23 cellular contexts compared by ENCODE assay signal in the genomic region with DNA sequence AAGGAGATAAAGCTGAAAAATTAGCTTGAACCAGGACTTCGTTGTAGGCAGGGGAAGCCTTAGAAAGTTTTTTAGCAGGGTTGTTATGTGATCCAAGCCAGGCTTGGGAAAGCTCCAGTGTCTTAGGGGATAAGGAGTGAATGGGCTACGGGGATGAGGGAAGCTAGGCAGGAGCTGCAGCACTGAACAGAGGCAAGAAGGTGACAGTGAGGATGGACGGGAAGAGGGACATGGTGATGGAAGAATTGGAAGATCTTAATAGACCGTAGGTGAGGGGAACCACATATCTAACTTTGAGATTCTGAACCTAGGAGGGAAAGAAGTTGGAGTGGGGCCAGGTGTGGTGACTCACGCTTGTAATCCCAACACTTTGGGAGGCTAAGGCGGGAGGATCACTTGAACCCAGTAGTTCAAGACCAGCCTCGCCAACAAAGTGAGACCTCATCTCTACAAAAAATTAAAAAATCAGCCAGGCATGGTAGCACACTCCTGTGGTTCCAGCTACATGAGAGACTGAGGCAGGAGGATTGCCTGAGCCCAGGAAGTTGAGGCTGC. TPM values are rescaled to one million over a fixed set of nuclear protein-coding genes. Genes with fewer than 3 reads are reported as not detected.
"Had no signal": no experiment of that assay in that cellular context is flagged by ENCODE, and none has a peak within 500 bp of the region (broad histone marks: within the 10 kb centered on the region; RNA-seq: fewer than 3 reads in every experiment).

No MANE protein-coding gene starts in this region.

- DNase-seq: activated B cell treated with CpG ODN at 0.5 μM for 24 hours; activated CD4-positive, alpha-beta memory T cell treated with anti-CD3 and anti-CD28 coated beads for 36 hours; activated CD4-positive, alpha-beta T cell treated with anti-CD3 and anti-CD28 coated beads for 4 hours; activated naive CD8-positive, alpha-beta T cell treated with anti-CD3 and anti-CD28 coated beads for 36 hours; activated T-cell treated with anti-CD3 and anti-CD28 coated beads for 4 hours; amniotic stem cell; dermis blood vessel endothelial cell; effector memory CD8-positive, alpha-beta T cell; foreskin keratinocyte; left lung; pancreas; sigmoid colon; stimulated activated CD4-positive, alpha-beta T cell treated with anti-CD3 and anti-CD28 coated beads, Interleukin-4, amount 100 ng/mL, for 4 hours; T-helper 1 cell; T-helper 9 cell; upper lobe of right lung had no signal

- FAIRE-seq: pancreas had no signal

- H3K36me3 ChIP-seq: left lung, pancreas, sigmoid colon, thoracic aorta, upper lobe of right lung had no signal

- H3K27ac Mint-ChIP-seq: activated B cell treated with CpG ODN at 0.5 μM for 24 hours; activated CD4-positive, alpha-beta memory T cell treated with anti-CD3 and anti-CD28 coated beads for 36 hours; activated naive CD8-positive, alpha-beta T cell treated with anti-CD3 and anti-CD28 coated beads for 36 hours; activated T-helper 1 cell treated with anti-CD3 and anti-CD28 coated beads, Interleukin-12 subunit alpha, Interleukin-12 subunit beta, Interleukin-2, Interleukin-4 antibody, amounts not matched to agents 30 ng/mL and 10 ng/mL and 1 ng/mL, durations not matched to agents 14 hours and 24 hours and 36 hours; mesothelial cell of epicardium; stimulated activated memory B cell treated with anti-CD40 and anti-IgM and Interleukin-4, amounts not matched to agents 10 μg/mL and 1 μg/mL and 100 μg/mL, for 72 hours had no signal

- H3K4me1 ChIP-seq: foreskin keratinocyte had no signal

- H3K27me3 ChIP-seq: pancreas had no signal

- H3K4me3 Mint-ChIP-seq: activated CD4-positive, alpha-beta memory T cell treated with anti-CD3 and anti-CD28 coated beads for 36 hours; activated naive CD8-positive, alpha-beta T cell treated with anti-CD3 and anti-CD28 coated beads for 36 hours; mesothelial cell of epicardium; stimulated activated memory B cell treated with anti-CD40 and anti-IgM and Interleukin-4, amounts not matched to agents 10 μg/mL and 1 μg/mL and 100 μg/mL, for 72 hours had no signal

- H3K36me3 Mint-ChIP-seq: activated CD4-positive, alpha-beta memory T cell treated with anti-CD3 and anti-CD28 coated beads for 36 hours; activated naive CD8-positive, alpha-beta T cell treated with anti-CD3 and anti-CD28 coated beads for 36 hours; mesothelial cell of epicardium; stimulated activated memory B cell treated with anti-CD40 and anti-IgM and Interleukin-4, amounts not matched to agents 10 μg/mL and 1 μg/mL and 100 μg/mL, for 72 hours had no signal

- H3K9me3 Mint-ChIP-seq: activated B cell treated with CpG ODN at 0.5 μM for 24 hours; activated CD4-positive, alpha-beta memory T cell treated with anti-CD3 and anti-CD28 coated beads for 36 hours; activated naive CD8-positive, alpha-beta T cell treated with anti-CD3 and anti-CD28 coated beads for 36 hours; activated T-helper 1 cell treated with anti-CD3 and anti-CD28 coated beads, Interleukin-12 subunit alpha, Interleukin-12 subunit beta, Interleukin-2, Interleukin-4 antibody, amounts not matched to agents 30 ng/mL and 10 ng/mL and 1 ng/mL, durations not matched to agents 14 hours and 24 hours and 36 hours; effector memory CD8-positive, alpha-beta T cell; mesothelial cell of epicardium; stimulated activated memory B cell treated with anti-CD40 and anti-IgM and Interleukin-4, amounts not matched to agents 10 μg/mL and 1 μg/mL and 100 μg/mL, for 72 hours had no signal

- ATAC-seq: effector memory CD8-positive, alpha-beta T cell; foreskin keratinocyte; left lung; pancreas; stimulated activated memory B cell treated with anti-CD40 and anti-IgM and Interleukin-4, amounts not matched to agents 10 μg/mL and 1 μg/mL and 100 μg/mL, for 72 hours had no signal

- H3K9me3 ChIP-seq: left lung, pancreas, sigmoid colon, thoracic aorta, upper lobe of right lung had no signal

- H3K27ac ChIP-seq: epithelial cell of prostate, foreskin keratinocyte, left lung, pancreas, sigmoid colon, thoracic aorta, upper lobe of right lung had no signal

- H3K4me3 ChIP-seq: left lung, pancreas, sigmoid colon, thoracic aorta, upper lobe of right lung had no signal

RNA-seq across cellular contexts. Expression of gene RHBDL3, which starts 3.2 kb away (rescaled TPM):
- total RNA-seq: dermis blood vessel endothelial cell, foreskin keratinocyte, kidney epithelial cell, lung microvascular endothelial cell had no signal
